In genomic region chr13:59483441-59484116, GRCh38 we compare ENCODE assay signal across 18 cellular contexts.
A peak's percentile ranks its signal among the peaks of the same experiment; 100 is the strongest.
DNase-seq lines count a peak whose midpoint lies in the region; ATAC-seq, FAIRE-seq and TF ChIP-seq lines count a peak whose summit lies in the region.
"Had no signal": no experiment of that assay in that cellular context is flagged by ENCODE, and none has a peak within 500 bp of the region (broad histone marks: within the 10 kb centered on the region; RNA-seq: fewer than 3 reads in every experiment).

No MANE protein-coding gene starts in this region.

- H3K36me3 Mint-ChIP-seq in T-cell, result no peaks in the 10 kb centered on the region

- no peak overlapping the region for H3K4me3 Mint-ChIP-seq in T-cell
- H3K4me3 Mint-ChIP-seq: activated T-helper 17 cell treated with anti-CD3 and anti-CD28 coated beads, Interleukin-2, amount 50 U/mL, for 72 hours; neural crest cell; T-helper 1 cell treated with Interleukin-12 subunit alpha and Interleukin-12 subunit beta and Interleukin-4 antibody, amounts not matched to agents 30 μg/mL and 1 μg/mL, for 36 hours had no signal

- H3K4me2 ChIP-seq in endothelial cell of umbilical vein (ENCODE audit: insufficient read depth, low read length) (peak overlapping the region; percentile 28), MM.1S (ENCODE audit: low read depth, low read length) (no peak overlapping the region)
- H3K4me2 ChIP-seq: PC-9 had no signal

- dilution Hi-C loops in endothelial cell of umbilical vein (cut with MboI; ENCODE audit: extremely low pct_ligation_motif_present, low sequenced_read_pairs), result no loop called here

- no peak overlapping the region for H3K4me3 ChIP-seq in endothelial cell of umbilical vein (replicated peaks in 1 of 3; ENCODE audit: insufficient read depth in 1 of 3, low read depth in 1 of 3, low read length in 3 of 3)
- no peak overlapping the region for H3K4me3 ChIP-seq in left lung
- no peak overlapping the region for H3K4me3 ChIP-seq in MM.1S (ENCODE audit: low read length)
- H3K4me3 ChIP-seq: PC-9, skin epidermis had no signal

- H3K27me3 ChIP-seq in endothelial cell of umbilical vein (ENCODE audit: control insufficient read depth in 2 of 2, insufficient read depth in 2 of 2, low read length in 2 of 2) (no peaks in the 10 kb centered on the region), left lung (no peaks in the 10 kb centered on the region), MM.1S (replicated peaks; ENCODE audit: insufficient read depth, low read length) (no peaks in the 10 kb centered on the region)

- H3K79me2 ChIP-seq in endothelial cell of umbilical vein (ENCODE audit: control insufficient read depth, insufficient read depth, low read length) (no peaks in the 10 kb centered on the region), MM.1S (ENCODE audit: low read length) (no peaks in the 10 kb centered on the region)

- H3K4me1 Mint-ChIP-seq in T-cell, result no peaks in the 10 kb centered on the region
- H3K4me1 Mint-ChIP-seq: activated T-helper 17 cell treated with anti-CD3 and anti-CD28 coated beads, Interleukin-2, amount 50 U/mL, for 72 hours had no signal

- H3K9me3 Mint-ChIP-seq in T-cell, result no peaks in the 10 kb centered on the region
- H3K9me3 Mint-ChIP-seq: activated T-helper 17 cell treated with anti-CD3 and anti-CD28 coated beads, Interleukin-2, amount 50 U/mL, for 72 hours; T-helper 1 cell treated with Interleukin-12 subunit alpha and Interleukin-12 subunit beta and Interleukin-4 antibody, amounts not matched to agents 30 μg/mL and 1 μg/mL, for 36 hours had no signal

- peaks cover 4 to 9% of the 10 kb centered on the region in 2 donors for H3K27me3 Mint-ChIP-seq in T-cell

- DNase-seq in AG20443 (ENCODE audit: low spot score), result peak; percentile 51
- DNase-seq in endothelial cell of umbilical vein (ENCODE audit: low read depth, low spot score), result peak; percentile 54
- no peak for DNase-seq in left lung
- no peak for DNase-seq in germinal center (ENCODE audit: low spot score)
- DNase-seq in MM.1S, result no peak
- DNase-seq in T-cell, result no peak
- DNase-seq: activated CD4-positive, alpha-beta T cell treated with anti-CD3 and anti-CD28 coated beads, Interleukin-2, amount 50 U/mL, for 48 hours; Caco-2; effector memory CD4-positive, alpha-beta T cell; NCI-H187 treated with DMSO at 0.1 percent for 48 hours; NCI-H524 treated with DMSO at 0.1 percent for 48 hours; PC-9 had no signal

- no peaks in the 10 kb centered on the region for H3F3A ChIP-seq in MM.1S (ENCODE audit: insufficient read depth, low read length)

- POLR2A ChIA-PET in endothelial cell of umbilical vein (lab: Charles Lee), result no interaction called here
- POLR2A ChIA-PET in T-cell (lab: Charles Lee), result no interaction called here

- CTCF ChIA-PET in endothelial cell of umbilical vein (lab: Charles Lee), result interaction anchor here (0.8 to 1.4 kb wide), 4 partner anchors 10 to 92 kb away, joined by 3 to 9 read pairs (median 4); no protein-coding TSS in a partner anchor
- CTCF ChIA-PET in T-cell (lab: Charles Lee), result interaction anchor here in 1 of 2 donors (0.6 kb wide), 1 partner anchor 843 kb away, joined by 3 read pairs; no protein-coding TSS in a partner anchor

- H3K36me3 ChIP-seq in endothelial cell of umbilical vein (ENCODE audit: control insufficient read depth in 2 of 2, extremely low read depth in 1 of 2, insufficient read depth in 2 of 2, low read length in 2 of 2), result no peaks in the 10 kb centered on the region
- H3K36me3 ChIP-seq in left lung, result no peaks in the 10 kb centered on the region
- H3K36me3 ChIP-seq in MM.1S (replicated peaks; ENCODE audit: insufficient read depth, low read length), result no peaks in the 10 kb centered on the region

- no peaks in the 10 kb centered on the region for H4K20me1 ChIP-seq in endothelial cell of umbilical vein (replicated peaks; ENCODE audit: control insufficient read depth, extremely low read depth, insufficient read depth, low read length)
- H4K20me1 ChIP-seq in MM.1S (ENCODE audit: insufficient read depth, low read length), result no peaks in the 10 kb centered on the region

- H3K4me1 ChIP-seq in endothelial cell of umbilical vein (ENCODE audit: control insufficient read depth, extremely low read depth, insufficient read depth, low read length) (peaks cover 29% of the 10 kb centered on the region), left lung (no peaks in the 10 kb centered on the region), MM.1S (ENCODE audit: low read length) (no peaks in the 10 kb centered on the region)
- H3K4me1 ChIP-seq: Caco-2 had no signal

- H3K9me3 ChIP-seq in endothelial cell of umbilical vein (replicated peaks; ENCODE audit: control insufficient read depth, insufficient read depth, low read length) (no peaks in the 10 kb centered on the region), left lung (no peaks in the 10 kb centered on the region), MM.1S (replicated peaks; ENCODE audit: insufficient read depth, low read length) (no peaks in the 10 kb centered on the region)
- H3K9me3 ChIP-seq: Caco-2 had no signal

- no peaks in the 10 kb centered on the region for H3K9me2 ChIP-seq in MM.1S (replicated peaks; ENCODE audit: insufficient read depth, low read length)

- FAIRE-seq in endothelial cell of umbilical vein (lab: Jason Lieb, UNC), result no peak

- H2AFZ ChIP-seq in endothelial cell of umbilical vein (ENCODE audit: low read depth, low read length) (peak overlapping the region; percentile 86), MM.1S (ENCODE audit: low read length) (no peak overlapping the region)
- H2AFZ ChIP-seq: PC-9 had no signal

- intact Hi-C loops in endothelial cell of umbilical vein (cut with micrococcal nuclease) (no loop called here), left lung (cut with DNase I) (no loop called here)

- no TSS peak for BruUV-seq in endothelial cell of umbilical vein (replicated peaks; lab: Mats Ljungman, UMichigan)

- no peaks in the 10 kb centered on the region for H3K9me1 ChIP-seq in endothelial cell of umbilical vein (replicated peaks; ENCODE audit: control insufficient read depth, extremely low read depth, insufficient read depth, low read length)

- TF ChIP-seq CTCF in endothelial cell of umbilical vein (IDR thresholded peaks at IDR 0.05; ENCODE audit: extremely low read depth in 1 of 2, insufficient read depth in 1 of 2, low read depth in 1 of 2, low read length in 2 of 2) (no peak), left lung (IDR thresholded peaks at IDR 0.05) (no peak), MM.1S (IDR thresholded peaks at IDR 0.05; ENCODE audit: low read length) (no peak)

- H3K27ac ChIP-seq in endothelial cell of umbilical vein (ENCODE audit: insufficient read depth, low read depth, low read length) (no peak overlapping the region), left lung (no peak overlapping the region), MM.1S (ENCODE audit: low read length) (no peak overlapping the region)
- H3K27ac ChIP-seq: PC-9 had no signal

- no peak overlapping the region for H3K9ac ChIP-seq in endothelial cell of umbilical vein (replicated peaks; ENCODE audit: extremely low read depth, insufficient read depth, low read length)
- H3K9ac ChIP-seq in MM.1S (ENCODE audit: low read length), result no peak overlapping the region

- H3K27ac Mint-ChIP-seq in T-cell, result no peak overlapping the region
- H3K27ac Mint-ChIP-seq: activated T-helper 17 cell treated with anti-CD3 and anti-CD28 coated beads, Interleukin-2, amount 50 U/mL, for 72 hours; T-helper 1 cell treated with Interleukin-12 subunit alpha and Interleukin-12 subunit beta and Interleukin-4 antibody, amounts not matched to agents 30 μg/mL and 1 μg/mL, for 36 hours had no signal

- no peak for TF ChIP-seq POLR2A in endothelial cell of umbilical vein (IDR thresholded peaks at IDR 0.05; ENCODE audit: low read depth, low read length)

- peak; percentile 89 for ATAC-seq in SK-N-SH treated with all-trans-retinoic acid at 6 μM for 48 hours
- ATAC-seq in left lung, result peak; percentile 41
- no peak for ATAC-seq in HG03442 (IDR thresholded peaks at IDR 0.05; ENCODE audit: unreplicated experiment)
- ATAC-seq in T-cell (replicated peaks in 1 of 4), result no peak
- ATAC-seq: activated T-helper 17 cell treated with anti-CD3 and anti-CD28 coated beads, Interleukin-2, amount 50 U/mL, for 72 hours had no signal

TF ChIP-seq in SK-N-SH treated with all-trans-retinoic acid at 6 μM for 48 hours, 23 proteins besides CTCF, POLR2A, EP300 and RAD21 (continues in another document):
- TF ChIP-seq ZNF8 (CRISPR knock-in tag; IDR thresholded peaks at IDR 0.05), result no peak
- TF ChIP-seq, protein P1, sequence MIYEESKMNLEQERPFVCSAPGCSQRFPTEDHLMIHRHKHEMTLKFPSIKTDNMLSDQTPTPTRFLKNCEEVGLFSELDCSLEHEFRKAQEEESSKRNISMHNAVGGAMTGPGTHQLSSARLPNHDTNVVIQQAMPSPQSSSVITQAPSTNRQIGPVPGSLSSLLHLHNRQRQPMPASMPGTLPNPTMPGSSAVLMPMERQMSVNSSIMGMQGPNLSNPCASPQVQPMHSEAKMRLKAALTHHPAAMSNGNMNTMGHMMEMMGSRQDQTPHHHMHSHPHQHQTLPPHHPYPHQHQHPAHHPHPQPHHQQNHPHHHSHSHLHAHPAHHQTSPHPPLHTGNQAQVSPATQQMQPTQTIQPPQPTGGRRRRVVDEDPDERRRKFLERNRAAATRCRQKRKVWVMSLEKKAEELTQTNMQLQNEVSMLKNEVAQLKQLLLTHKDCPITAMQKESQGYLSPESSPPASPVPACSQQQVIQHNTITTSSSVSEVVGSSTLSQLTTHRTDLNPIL (CRISPR knock-in tag; IDR thresholded peaks at IDR 0.05; ENCODE audit: low read depth), result no peak
- TF ChIP-seq TCF4 (CRISPR knock-in tag; IDR thresholded peaks at IDR 0.05; ENCODE audit: borderline replicate concordance), result no peak
- TF ChIP-seq PPARA (CRISPR knock-in tag; IDR thresholded peaks at IDR 0.05; ENCODE audit: borderline replicate concordance), result no peak
- TF ChIP-seq ZNF565 (CRISPR knock-in tag; conservative IDR thresholded peaks at IDR 0.05; ENCODE audit: low read depth), result no peak

TF ChIP-seq in endothelial cell of umbilical vein, 7 proteins besides CTCF, POLR2A, EP300 and RAD21:
- TF ChIP-seq FOS (IDR thresholded peaks at IDR 0.05; ENCODE audit: borderline replicate concordance, insufficient read depth, low read length) (no peak), EZH2 (IDR thresholded peaks at IDR 0.05; ENCODE audit: borderline replicate concordance, low read depth, low read length, severe bottlenecking) (no peak), GATA2 (IDR thresholded peaks at IDR 0.05; ENCODE audit: insufficient read depth, insufficient read length, low read depth, low read length) (no peak), MYC (IDR thresholded peaks at IDR 0.05; ENCODE audit: low read depth, low read length) (no peak), POLR2AphosphoS5 (IDR thresholded peaks at IDR 0.05; ENCODE audit: insufficient read depth, low read depth, low read length) (no peak), JUN (IDR thresholded peaks at IDR 0.05; ENCODE audit: borderline replicate concordance, insufficient read depth, insufficient read length, low read depth) (no peak), MAX (IDR thresholded peaks at IDR 0.05; ENCODE audit: insufficient read depth, insufficient read length) (no peak)

Comparison
In these comparisons a context has a peak if more than half of its experiments do, and no peak if none do; other contexts are left out.
1. DNase-seq: peak in AG20443 (single experiment) and endothelial cell of umbilical vein (single experiment); none in left lung (0 of 2), germinal center (single experiment), MM.1S (single experiment) and T-cell (0 of 34).
2. ATAC-seq: peak in SK-N-SH treated with all-trans-retinoic acid at 6 μM for 48 hours (single experiment) and left lung (single experiment); none in HG03442 (single experiment) and T-cell (0 of 4).